In genomic region chr2:231662811-231663457, GRCh38 we compare ENCODE assay signal across 8 cellular contexts. TPM values are rescaled to one million over a fixed set of nuclear protein-coding genes. Genes with fewer than 3 reads are reported as not detected.
A peak's percentile ranks its signal among the peaks of the same experiment; 100 is the strongest.
DNase-seq lines count a peak whose midpoint lies in the region; ATAC-seq and TF ChIP-seq lines count a peak whose summit lies in the region.

No MANE protein-coding gene starts in this region.

- peaks cover 22% of the 10 kb centered on the region for H3K4me1 Mint-ChIP-seq in activated CD4-positive, alpha-beta T cell treated with anti-CD3 and anti-CD28 coated beads, Interleukin-2, amount 10 ng/mL, durations not matched to agents 24 days and 14 days

- peak overlapping the region; percentile 98 for H3K27ac Mint-ChIP-seq in activated CD4-positive, alpha-beta T cell treated with anti-CD3 and anti-CD28 coated beads, Interleukin-2, amount 10 ng/mL, durations not matched to agents 24 days and 14 days

- H3K9me3 Mint-ChIP-seq in activated CD4-positive, alpha-beta T cell treated with anti-CD3 and anti-CD28 coated beads, Interleukin-2, amount 10 ng/mL, durations not matched to agents 24 days and 14 days: no peaks in the 10 kb centered on the region

- TF ChIP-seq POLR2A in thyroid gland (IDR thresholded peaks at IDR 0.05): no peak

- H3K27ac ChIP-seq in angular gyrus (ENCODE audit: low read depth, low read length): peak overlapping the region; percentile 99
- H3K27ac ChIP-seq in lower lobe of right lung: peak overlapping the region; percentile 96
- peak overlapping the region; percentile 93 to 94 (median 93) for H3K27ac ChIP-seq in thyroid gland

- H3K4me1 ChIP-seq in lower lobe of right lung (peaks cover 34% of the 10 kb centered on the region), thyroid gland (peaks cover 9 to 31% of the 10 kb centered on the region in 2 donors)

- no peak for ATAC-seq in lower lobe of right lung
- no peak for ATAC-seq in GM18861 (IDR thresholded peaks at IDR 0.05; ENCODE audit: unreplicated experiment)
- no peak for ATAC-seq in HG02840 (IDR thresholded peaks at IDR 0.05; ENCODE audit: low FRiP score, unreplicated experiment)

- peak overlapping the region; percentile 70 for H3K4me3 Mint-ChIP-seq in activated CD4-positive, alpha-beta T cell treated with anti-CD3 and anti-CD28 coated beads, Interleukin-2, amount 10 ng/mL, durations not matched to agents 24 days and 14 days

- WGBS in thyroid gland, 2 donors: 91 to 92% methylated on average over 34 of the region's 34 CpGs

- peak overlapping the region; percentile 51 for H3K4me3 ChIP-seq in lower lobe of right lung
- peak overlapping the region in 2 of 3 donors; percentile 16 to 34 for H3K4me3 ChIP-seq in thyroid gland (replicated peaks in 1 of 3)

- H3K36me3 Mint-ChIP-seq in activated CD4-positive, alpha-beta T cell treated with anti-CD3 and anti-CD28 coated beads, Interleukin-2, amount 10 ng/mL, durations not matched to agents 24 days and 14 days (ENCODE audit: low read depth): peaks cover 2% of the 10 kb centered on the region

- no peaks in the 10 kb centered on the region for H3K27me3 Mint-ChIP-seq in activated CD4-positive, alpha-beta T cell treated with anti-CD3 and anti-CD28 coated beads, Interleukin-2, amount 10 ng/mL, durations not matched to agents 24 days and 14 days

- no peak for TF ChIP-seq CTCF in lower lobe of right lung (IDR thresholded peaks at IDR 0.05)
- TF ChIP-seq CTCF in thyroid gland (IDR thresholded peaks at IDR 0.05): peak in 1 of 6 experiments; percentile 9

- H3K36me3 ChIP-seq in lower lobe of right lung (no peaks in the 10 kb centered on the region), thyroid gland (no peaks in the 10 kb centered on the region)

- DNase-seq in activated CD4-positive, alpha-beta T cell treated with anti-CD3 and anti-CD28 coated beads, Interleukin-2, amount 10 ng/mL, durations not matched to agents 24 days and 14 days: no peak
- DNase-seq in activated CD4-positive, alpha-beta T cell treated with anti-CD3 and anti-CD28 coated beads for 48 hours: no peak
- DNase-seq in lower lobe of right lung (peak; percentile 69), thyroid gland (no peak)
- DNase-seq in stimulated activated naive CD4-positive, alpha-beta T cell treated with Interleukin-2 at 50 U/mL for 16 hours (lab: John Stamatoyannopoulos, UW): no peak

- H3K9me3 ChIP-seq in lower lobe of right lung (no peaks in the 10 kb centered on the region), thyroid gland (no peaks in the 10 kb centered on the region)

- intact Hi-C loops in activated CD4-positive, alpha-beta T cell treated with anti-CD3 and anti-CD28 coated beads, Interleukin-2, amount 10 ng/mL, durations not matched to agents 24 days and 14 days (cut with micrococcal nuclease): loop anchor here (1.0 kb wide), 7 partner anchors 8 to 199 kb away; partner anchors contain the start of genes NCL and PDE6D
- intact Hi-C loops in lower lobe of right lung (cut with DNase I): loop anchor here (10.0 kb wide), 1 partner anchor 48 kb away; no protein-coding TSS in a partner anchor
- intact Hi-C loops in thyroid gland (cut with DNase I): no loop called here

- H3K27me3 ChIP-seq in lower lobe of right lung (ENCODE audit: low read depth) (no peaks in the 10 kb centered on the region), thyroid gland (no peaks in the 10 kb centered on the region)

RNA-seq across cellular contexts. Expression of gene PTMA, which starts 45.4 kb away (rescaled TPM):
- 2,376 and 2,379 TPM in 2 replicates for total RNA-seq in activated CD4-positive, alpha-beta T cell treated with anti-CD3 and anti-CD28 coated beads, Interleukin-2, amount 10 ng/mL, durations not matched to agents 24 days and 14 days
- total RNA-seq in lower lobe of right lung (729 TPM), thyroid gland (1,000 to 10,000 TPM in 3 of 4 donors, 100 to 1,000 TPM in 1; 631 to 1,160 (median 1,099) TPM)
